Comparison of ENCODE assay signal across 7 cellular contexts in genomic region chr6:151450928-151451327, GRCh38. TPM values are rescaled to one million over a fixed set of nuclear protein-coding genes. Genes with fewer than 3 reads are reported as not detected.
DNase-seq lines count a peak whose midpoint lies in the region; TF ChIP-seq lines count a peak whose summit lies in the region.
"Not testable (repeated sequence)": the region's sequence is repeated elsewhere in the genome, so short reads cannot be mapped to it uniquely, and the experiment has no call there.

No MANE protein-coding gene starts in this region.

- H3K27me3 Mint-ChIP-seq in activated CD4-positive, alpha-beta memory T cell treated with anti-CD3 and anti-CD28 coated beads for 36 hours, result not testable (repeated sequence)

- in situ Hi-C loops in mammary epithelial cell (cut with MboI; ENCODE audit: low sequenced_read_pairs in 2 of 2), result not testable (repeated sequence)

- 50% methylated on average over 6 of the region's 6 CpGs for WGBS in mammary epithelial cell (ENCODE audit: low coverage, missing lambda C conversion rate)
- WGBS in mesodermal cell (ENCODE audit: insufficient coverage in 2 of 2), 2 experiments, result 58% methylated on average over 2 of the region's 6 CpGs; no CpG with 5 or more reads in 1 of the 2 experiments

- peak overlapping the region; percentile 71 for H3K4me3 ChIP-seq in GM06990 (replicated peaks; ENCODE audit: low read depth, low read length)
- H3K4me3 ChIP-seq in NB4 (ENCODE audit: low read depth, low read length), result peak overlapping the region; percentile 97
- peak overlapping the region; percentile 80 to 98 (median 85) for H3K4me3 ChIP-seq in mammary epithelial cell (replicated peaks in 1 of 3; ENCODE audit: insufficient read depth in 1 of 3, low read depth in 2 of 3, low read length in 3 of 3)
- H3K4me3 ChIP-seq in foreskin fibroblast (ENCODE audit: low read depth in 1 of 2, low read length in 2 of 2), result peak overlapping the region; percentile 87 to 94
- H3K4me3 ChIP-seq in mesodermal cell (ENCODE audit: extremely low read depth, insufficient read depth, low read length, poor library complexity, severe bottlenecking), result peak overlapping the region; percentile 68
- H3K4me3 ChIP-seq in skeletal muscle cell (ENCODE audit: low read depth, low read length), result peak overlapping the region; percentile 86

- intact Hi-C loops in activated CD4-positive, alpha-beta memory T cell treated with anti-CD3 and anti-CD28 coated beads for 36 hours (cut with micrococcal nuclease), result loop anchor here (5.0 to 10.0 kb wide), 2 partner anchors 586 to 721 kb away; partner anchors contain the start of gene MTHFD1L
- intact Hi-C loops in mammary epithelial cell (cut with micrococcal nuclease), result not testable (repeated sequence)

- BruUV-seq in mammary epithelial cell (replicated peaks; lab: Mats Ljungman, UMichigan), result not testable (repeated sequence)

- H4K20me1 ChIP-seq in mammary epithelial cell (ENCODE audit: insufficient read depth, low read length), result not testable (repeated sequence)

- H3K4me2 ChIP-seq in mammary epithelial cell (ENCODE audit: insufficient read depth, low read depth, low read length), result peak overlapping the region; percentile 90

- H3K4me1 Mint-ChIP-seq in activated CD4-positive, alpha-beta memory T cell treated with anti-CD3 and anti-CD28 coated beads for 36 hours (ENCODE audit: low read depth), result peaks cover 29% of the 10 kb centered on the region

- H3K79me2 ChIP-seq in mammary epithelial cell (ENCODE audit: insufficient read depth, low read length), result peaks cover 63% of the 10 kb centered on the region

- TF ChIP-seq CTCF in GM06990 (IDR thresholded peaks at IDR 0.05; ENCODE audit: insufficient read depth, low read length, poor library complexity, severe bottlenecking); NB4 (IDR thresholded peaks at IDR 0.05; ENCODE audit: low read depth, low read length); mammary epithelial cell (conservative IDR thresholded peaks at IDR 0.05 in 1 of 2, IDR thresholded peaks at IDR 0.05 in 1 of 2; ENCODE audit: extremely low read depth in 1 of 2, insufficient read depth in 1 of 2, low read depth in 1 of 2, low read length in 2 of 2); foreskin fibroblast (IDR thresholded peaks at IDR 0.05; ENCODE audit: low read depth, low read length): not testable (repeated sequence)

- POLR2A ChIA-PET in activated CD4-positive, alpha-beta memory T cell treated with anti-CD3 and anti-CD28 coated beads for 36 hours (lab: Charles Lee), result interaction anchor here (1.3 to 2.9 kb wide), 3 partner anchors 9 to 72 kb away, joined by 3 to 16 read pairs (median 7); no protein-coding TSS in a partner anchor

- H3K4me3 Mint-ChIP-seq in activated CD4-positive, alpha-beta memory T cell treated with anti-CD3 and anti-CD28 coated beads for 36 hours, result peak overlapping the region; percentile 94

- peak overlapping the region; percentile 70 for H3K27ac ChIP-seq in mammary epithelial cell (ENCODE audit: insufficient read depth, low read depth, low read length)
- H3K27ac ChIP-seq in mesodermal cell (ENCODE audit: low read depth, low read length, severe bottlenecking), result not testable (repeated sequence)

- not testable (repeated sequence) for H3K36me3 ChIP-seq in GM06990 (ENCODE audit: control insufficient read depth, insufficient read depth, low read length); mammary epithelial cell (ENCODE audit: insufficient read depth, low read length); mesodermal cell (ENCODE audit: control insufficient read depth, insufficient read depth, low read length)

- CTCF ChIA-PET in activated CD4-positive, alpha-beta memory T cell treated with anti-CD3 and anti-CD28 coated beads for 36 hours (lab: Charles Lee), result interaction anchor here (1.0 to 2.0 kb wide), 4 partner anchors 9 to 45 kb away, joined by 4 to 9 read pairs (median 6); no protein-coding TSS in a partner anchor
- CTCF ChIA-PET in mammary epithelial cell (lab: Charles Lee; ENCODE audit: low non-redundant PET), result not testable (repeated sequence)

- peak overlapping the region; percentile 78 for H3K27ac Mint-ChIP-seq in activated CD4-positive, alpha-beta memory T cell treated with anti-CD3 and anti-CD28 coated beads for 36 hours

- not testable (repeated sequence) for H3K9me3 ChIP-seq in mammary epithelial cell (replicated peaks; ENCODE audit: insufficient read depth, low read length); mesodermal cell (ENCODE audit: control insufficient read depth, low read length)

- not testable (repeated sequence) for H3K36me3 Mint-ChIP-seq in activated CD4-positive, alpha-beta memory T cell treated with anti-CD3 and anti-CD28 coated beads for 36 hours

- not testable (repeated sequence) for DNase-seq in GM06990 (ENCODE audit: extremely low read depth, insufficient read length); NB4 (ENCODE audit: low read depth); activated CD4-positive, alpha-beta memory T cell treated with anti-CD3 and anti-CD28 coated beads for 36 hours; mammary epithelial cell; foreskin fibroblast; skeletal muscle cell (ENCODE audit: low read depth)

- TF ChIP-seq POLR2A in NB4 (IDR thresholded peaks at IDR 0.05; ENCODE audit: extremely low read depth, insufficient read length), result not testable (repeated sequence)

- H3K9ac ChIP-seq in mammary epithelial cell (ENCODE audit: insufficient read depth, low read length), result peak overlapping the region; percentile 80

- H2AFZ ChIP-seq in mammary epithelial cell (ENCODE audit: low read depth, low read length), result not testable (repeated sequence)

- H3K9me3 Mint-ChIP-seq in activated CD4-positive, alpha-beta memory T cell treated with anti-CD3 and anti-CD28 coated beads for 36 hours, result not testable (repeated sequence)

- H3K4me1 ChIP-seq in mammary epithelial cell (ENCODE audit: insufficient read depth, low read length), result peaks cover 13% of the 10 kb centered on the region
- H3K4me1 ChIP-seq in mesodermal cell (ENCODE audit: control insufficient read depth, insufficient read depth, low read length, poor library complexity, severe bottlenecking), result not testable (repeated sequence)

- dilution Hi-C loops in mammary epithelial cell (cut with HindIII; ENCODE audit: low sequenced_read_pairs), result not testable (repeated sequence)

- H3K27me3 ChIP-seq in GM06990 (replicated peaks; ENCODE audit: control insufficient read depth, insufficient read depth, low read length); mammary epithelial cell (ENCODE audit: insufficient read depth, low read length): not testable (repeated sequence)

RNA-seq across cellular contexts. Expression of gene RMND1, which starts 1.0 kb away (rescaled TPM):
- total RNA-seq in activated CD4-positive, alpha-beta memory T cell treated with anti-CD3 and anti-CD28 coated beads for 36 hours, result 10 to 100 TPM; 22.6 to 23.0 TPM
- total RNA-seq in mammary epithelial cell, result 10 to 100 TPM; 15.7 to 26.7 TPM
- 13.3 TPM for polyA plus RNA-seq in mammary epithelial cell
- 3.8 TPM for polyA minus RNA-seq in mammary epithelial cell
- 26.2 TPM for polyA plus RNA-seq in mesodermal cell (2013, experiment 1 of 2)
- polyA plus RNA-seq in mesodermal cell (2013, experiment 2 of 2), result 21.9 TPM

RNA-seq across cellular contexts. Expression of gene CCDC170, which starts 42.9 kb away (rescaled TPM):
- total RNA-seq in activated CD4-positive, alpha-beta memory T cell treated with anti-CD3 and anti-CD28 coated beads for 36 hours, result not detected
- not detected for total RNA-seq in mammary epithelial cell
- polyA plus RNA-seq in mammary epithelial cell, result 0.05 TPM
- polyA minus RNA-seq in mammary epithelial cell, result not detected
- 0.22 TPM for polyA plus RNA-seq in mesodermal cell (2013, experiment 1 of 2)
- polyA plus RNA-seq in mesodermal cell (2013, experiment 2 of 2), result 0.56 TPM

RNA-seq across cellular contexts. Expression of gene ZBTB2, which starts 59.6 kb away (rescaled TPM):
- 10 to 100 TPM; 14.0 to 15.6 TPM for total RNA-seq in activated CD4-positive, alpha-beta memory T cell treated with anti-CD3 and anti-CD28 coated beads for 36 hours
- total RNA-seq in mammary epithelial cell, result 10 to 100 TPM in 1 of 2 donors, 1 to 10 TPM in 1; 5.0 to 16.1 TPM
- polyA plus RNA-seq in mammary epithelial cell, result 14.6 TPM
- 22.4 TPM for polyA minus RNA-seq in mammary epithelial cell
- 14.3 TPM for polyA plus RNA-seq in mesodermal cell (2013, experiment 1 of 2)
- 14.5 TPM for polyA plus RNA-seq in mesodermal cell (2013, experiment 2 of 2)
